In the genomic region with DNA sequence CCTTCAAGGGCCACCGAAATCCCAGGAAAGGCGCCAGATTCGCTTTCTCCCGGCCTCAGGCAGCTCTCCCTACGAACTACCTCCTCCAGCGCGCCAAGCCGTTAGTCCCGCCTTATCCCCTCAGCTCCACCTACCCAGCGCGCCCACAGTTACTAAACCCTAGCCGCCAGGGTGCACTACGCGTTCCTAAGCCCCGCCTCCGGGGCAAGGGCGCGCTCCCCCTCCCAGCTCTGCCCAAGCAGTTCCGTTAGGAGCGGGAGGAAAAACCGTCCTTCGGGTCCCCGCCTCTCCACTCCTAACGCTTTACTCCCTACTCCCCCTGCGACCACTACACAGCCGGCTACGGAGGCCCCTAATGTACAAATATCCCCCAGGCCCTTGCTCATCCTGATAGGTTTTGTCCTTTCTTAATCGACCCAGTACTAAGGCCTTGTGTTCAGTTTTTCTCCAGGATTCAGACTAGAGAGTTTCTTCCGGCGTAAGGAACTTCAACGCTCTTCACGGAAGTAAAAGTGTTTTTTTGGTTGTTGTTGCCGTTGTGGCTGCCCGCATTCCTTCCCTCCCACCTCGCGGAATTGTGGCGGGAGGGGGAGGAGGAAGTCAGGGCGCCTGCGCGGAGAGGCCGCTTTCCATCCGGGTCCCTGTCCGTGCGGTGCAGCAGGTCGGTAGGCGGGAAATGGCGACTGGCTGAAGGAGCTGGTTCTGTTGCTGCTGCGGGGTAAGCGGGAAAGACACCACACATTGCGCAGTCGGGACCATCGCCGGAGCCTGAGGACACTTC, we compare ENCODE assay signal across 8 cellular contexts. TPM values are rescaled to one million over a fixed set of nuclear protein-coding genes. Genes with fewer than 3 reads are reported as not detected.
DNase-seq lines count a peak whose midpoint lies in the region; ATAC-seq, FAIRE-seq and TF ChIP-seq lines count a peak whose summit lies in the region.

Gene CTDSPL2, plus strand, starts transcription at position 655 of the 781 bp plus-strand sequence. CDS start 31,386 bp downstream, outside the sequence.

- H4K5ac ChIP-seq in H1 (ENCODE audit: insufficient read length, low read depth, low read length): peak within 1 kb of the TSS; percentile 97

- H3K23me2 ChIP-seq in H1 (ENCODE audit: low read depth, low read length): peaks cover 11% of the 10 kb centered on the region; the same call in 1 of the 2 replicates

- peak within 1 kb of the TSS; percentile 24 for H3K4ac ChIP-seq in H1 (replicated peaks; ENCODE audit: insufficient read length, low read depth, low read length)
- peak within 1 kb of the TSS; percentile 80 to 92 for H3K4ac ChIP-seq in mesenchymal stem cell (ENCODE audit: low read depth in 1 of 2, low read length in 2 of 2)

- peak; percentile 74 to 93 for TF ChIP-seq POLR2A in H1 (IDR thresholded peaks at IDR 0.05; ENCODE audit: control extremely low read depth in 1 of 2, low read depth in 2 of 2, low read length in 2 of 2)

- no peak within 1 kb of the TSS; the same call in 1 of the 2 replicates for H2BK20ac ChIP-seq in H1 (ENCODE audit: low read length)

- TF ChIP-seq RAD21 in H1 (IDR thresholded peaks at IDR 0.05 in 1 of 2, conservative IDR thresholded peaks at IDR 0.05 in 1 of 2; ENCODE audit: low read depth in 2 of 2, low read length in 2 of 2): 0 out of 4 replicates have a peak, but pooled peaks of 1 of the 2 experiments have one; percentile 6

- POLR2A ChIA-PET in H1 (lab: Charles Lee; ENCODE audit: partially characterized antibody): interaction anchor here (0.6 to 3.1 kb wide), 36 partner anchors 9 to 497 kb away, joined by 3 to 32 read pairs (median 4); partner anchors contain the start of genes EIF3J and GOLM2

- peak within 1 kb of the TSS; percentile 90 for H3K4me3 Mint-ChIP-seq in Calu3 (ENCODE audit: low read depth, unreplicated experiment)

- no peaks in the 10 kb centered on the region for H3K9me3 ChIP-seq in H1 (ENCODE audit: insufficient read depth in 2 of 2, low read depth in 1 of 2, low read length in 1 of 2)
- no peaks in the 10 kb centered on the region for H3K9me3 ChIP-seq in mesenchymal stem cell (ENCODE audit: control insufficient read depth, low read length)

- peak; percentile 13 for FAIRE-seq in H1 (lab: Jason Lieb, UNC)

- ATAC-seq in GM21381 (IDR thresholded peaks at IDR 0.05; ENCODE audit: unreplicated experiment): peak; percentile 88

- peak within 1 kb of the TSS; percentile 96; the same call in 1 of the 2 replicates for H4K8ac ChIP-seq in H1 (ENCODE audit: extremely low read depth, insufficient read depth, low read length)
- peak within 1 kb of the TSS; percentile 76 for H4K8ac ChIP-seq in mesenchymal stem cell (ENCODE audit: low read length)

- intact Hi-C loops in Calu3 (cut with micrococcal nuclease; ENCODE audit: unreplicated experiment): no loop called here

- peaks cover 35 to 48% of the 10 kb centered on the region in 2 experiments for H3K79me2 ChIP-seq in H1 (ENCODE audit: control insufficient read depth in 1 of 2, insufficient read depth in 2 of 2, low read length in 2 of 2)

- H3K36me3 ChIP-seq in H1 (ENCODE audit: control insufficient read depth in 2 of 4, insufficient read depth in 4 of 4, low read length in 3 of 4): no peaks in the 10 kb centered on the region; a peak in 1 of 8 replicates
- H3K36me3 ChIP-seq in mesenchymal stem cell (ENCODE audit: control insufficient read depth in 1 of 2, insufficient read depth in 2 of 2, low read depth in 1 of 2, low read length in 2 of 2): peaks cover 0 to 4% of the 10 kb centered on the region in 2 experiments

- peak; percentile 94 for DNase-seq in Calu3
- peak; percentile 30 to 97 (median 92) for DNase-seq in HUDEP-2 (lab: John Stamatoyannopoulos, UW; ENCODE audit: unreplicated experiment in 76 of 76)
- peak; percentile 96 for DNase-seq in NOMO-1 treated with dmso at 0.1 percent for 144 hours (lab: John Stamatoyannopoulos, UW; ENCODE audit: unreplicated experiment)
- DNase-seq in activated CD8-positive, alpha-beta memory T cell treated with anti-CD3 and anti-CD28 coated beads for 48 hours (ENCODE audit: low read depth in 2 of 3, low spot score in 2 of 3): peak; percentile 75 to 88 (median 84)
- peak; percentile 95 to 98 for DNase-seq in H1 (ENCODE audit: low read depth in 1 of 2, low spot score in 2 of 2)
- peak; percentile 99 for DNase-seq in mesenchymal stem cell
- peak; percentile 88 for DNase-seq in stimulated activated CD8-positive, alpha-beta memory T cell treated with anti-CD3 and anti-CD28 coated beads, Interleukin-12 subunit alpha, Interleukin-12 subunit beta, amount 100 ng/mL, for 4 hours (ENCODE audit: low read depth)

- peak within 1 kb of the TSS; percentile 78 for H4K91ac ChIP-seq in H1 (replicated peaks; ENCODE audit: insufficient read length, low read length)
- peak within 1 kb of the TSS; percentile 44 for H4K91ac ChIP-seq in mesenchymal stem cell (ENCODE audit: low read length)

- peak within 1 kb of the TSS; percentile 98 to 100 (median 99) for H3K4me3 ChIP-seq in H1 (ENCODE audit: extremely low read depth in 1 of 4, insufficient read depth in 2 of 4, low read depth in 3 of 4, low read length in 4 of 4)
- H3K4me3 ChIP-seq in mesenchymal stem cell (ENCODE audit: insufficient read depth in 1 of 2, low read depth in 1 of 2, low read length in 2 of 2): peak within 1 kb of the TSS; percentile 69 to 98

- H2BK120ac ChIP-seq in H1 (replicated peaks; ENCODE audit: low read depth, low read length): peak within 1 kb of the TSS; percentile 59
- peak within 1 kb of the TSS; percentile 73 for H2BK120ac ChIP-seq in mesenchymal stem cell (ENCODE audit: low read depth, low read length)

- H2AK5ac ChIP-seq in H1 (ENCODE audit: low read depth, low read length) (no peak within 1 kb of the TSS; the same call in 1 of the 2 replicates), mesenchymal stem cell (ENCODE audit: low read length, severe bottlenecking) (peak within 1 kb of the TSS; percentile 21)

- peak within 1 kb of the TSS; percentile 99 to 100 (median 100) for H3K9ac ChIP-seq in H1 (replicated peaks in 1 of 4; ENCODE audit: extremely low read depth in 1 of 4, low read depth in 3 of 4, low read length in 3 of 4)
- peak within 1 kb of the TSS; percentile 99 for H3K9ac ChIP-seq in mesenchymal stem cell (ENCODE audit: low read length)

- peak within 1 kb of the TSS; percentile 88 for H3K56ac ChIP-seq in H1 (replicated peaks; ENCODE audit: insufficient read length, low read depth, low read length)

- H3K27me3 Mint-ChIP-seq in Calu3 (ENCODE audit: unreplicated experiment): no peaks in the 10 kb centered on the region

- peaks cover 21% of the 10 kb centered on the region for H3K36me3 Mint-ChIP-seq in Calu3 (ENCODE audit: insufficient read depth, unreplicated experiment)

- H3K4me1 ChIP-seq in H1 (replicated peaks in 1 of 4; ENCODE audit: control insufficient read depth in 3 of 4, insufficient read depth in 4 of 4, low read length in 3 of 4) (peaks cover 0 to 3% (median 0%) of the 10 kb centered on the region in 4 experiments; a peak in 1 of 7 replicates), mesenchymal stem cell (ENCODE audit: control insufficient read depth, insufficient read depth, low read depth, low read length) (peaks cover 4% of the 10 kb centered on the region)

- H3K9me3 Mint-ChIP-seq in Calu3 (ENCODE audit: low read depth, unreplicated experiment): no peaks in the 10 kb centered on the region

- no TSS peak for BruUV-seq in Calu3 (replicated peaks; lab: Mats Ljungman, UMichigan)

- H3K18ac ChIP-seq in H1 (ENCODE audit: extremely low read depth, low read length): peak within 1 kb of the TSS; percentile 94
- H3K18ac ChIP-seq in mesenchymal stem cell (ENCODE audit: low read depth in 1 of 2, low read length in 2 of 2): peak within 1 kb of the TSS; percentile 93 to 98

- peak within 1 kb of the TSS; percentile 69 for H2AFZ ChIP-seq in H1 (ENCODE audit: low read length)
- peak within 1 kb of the TSS; percentile 89 for H2AFZ ChIP-seq in mesenchymal stem cell (ENCODE audit: low read depth, low read length)

- H3K27me3 ChIP-seq in H1 (replicated peaks in 1 of 4; ENCODE audit: control insufficient read depth in 3 of 4, extremely low read depth in 1 of 4, insufficient read depth in 3 of 4, low read length in 3 of 4) (no peaks in the 10 kb centered on the region), mesenchymal stem cell (ENCODE audit: control insufficient read depth in 1 of 2, insufficient read depth in 1 of 2, low read length in 2 of 2) (no peaks in the 10 kb centered on the region)

- no peak within 1 kb of the TSS for H3K23ac ChIP-seq in H1 (ENCODE audit: insufficient read length)
- H3K23ac ChIP-seq in mesenchymal stem cell (ENCODE audit: low read length in 2 of 2): peak within 1 kb of the TSS in 1 of 2 experiments; percentile 80

- TF ChIP-seq CTCF in Calu3 (IDR thresholded peaks at IDR 0.05; ENCODE audit: unreplicated experiment) (no peak), H1 (IDR thresholded peaks at IDR 0.05; ENCODE audit: control extremely low read depth in 1 of 3, insufficient read depth in 1 of 3, low read depth in 1 of 3, low read length in 3 of 3) (peak in 2 of 3 experiments; percentile 0 to 47; a peak in 2 of 4 replicates)

- peaks cover 7% of the 10 kb centered on the region for H3K4me1 Mint-ChIP-seq in Calu3 (ENCODE audit: low read depth, unreplicated experiment)

- H3K14ac ChIP-seq in H1 (ENCODE audit: insufficient read length) (no peak within 1 kb of the TSS), mesenchymal stem cell (ENCODE audit: low read length in 2 of 2) (no peak within 1 kb of the TSS)

- H3K4me2 ChIP-seq in H1 (ENCODE audit: insufficient read depth in 1 of 2, low read depth in 2 of 2, low read length in 2 of 2) (peak within 1 kb of the TSS; percentile 60 to 88), mesenchymal stem cell (ENCODE audit: low read length, poor library complexity, severe bottlenecking) (peak within 1 kb of the TSS; percentile 89)

- TF ChIP-seq EP300 in H1 (IDR thresholded peaks at IDR 0.05; ENCODE audit: borderline replicate concordance in 1 of 2, low read depth in 2 of 2, low read length in 2 of 2): no peak; a peak in 1 of 3 replicates

- H3K27ac ChIP-seq in H1 (ENCODE audit: low read depth, low read length): peak within 1 kb of the TSS; percentile 98
- peak within 1 kb of the TSS; percentile 100 for H3K27ac ChIP-seq in mesenchymal stem cell (ENCODE audit: low read length, poor library complexity, severe bottlenecking)

- peaks cover 6 to 8% of the 10 kb centered on the region in 2 experiments for H4K20me1 ChIP-seq in H1 (replicated peaks in 1 of 2; ENCODE audit: control insufficient read depth in 1 of 2, insufficient read depth in 2 of 2, low read length in 2 of 2)

- no peaks in the 10 kb centered on the region for H3K79me1 ChIP-seq in H1 (ENCODE audit: low read depth, low read length)
- H3K79me1 ChIP-seq in mesenchymal stem cell (replicated peaks; ENCODE audit: low read length, poor library complexity, severe bottlenecking): no peaks in the 10 kb centered on the region

- CTCF ChIA-PET in Calu3 (lab: Charles Lee) (interaction anchor here (0.5 to 1.1 kb wide), 7 partner anchors 17 to 489 kb away, joined by 3 to 5 read pairs (median 3); no protein-coding TSS in a partner anchor), H1 (lab: Charles Lee; ENCODE audit: partially characterized antibody) (interaction anchor here (0.6 to 2.4 kb wide), 14 partner anchors 8 to 218 kb away, joined by 3 to 9 read pairs (median 4); no protein-coding TSS in a partner anchor)

- H3K27ac Mint-ChIP-seq in Calu3 (ENCODE audit: unreplicated experiment): peak within 1 kb of the TSS; percentile 95

- whole genome bisulfite sequencing in H1 (ENCODE audit: extremely low coverage in 1 of 2, insufficient coverage in 1 of 2, insufficient read length in 1 of 2, insufficient replicate concordance in 2 of 2, low coverage in 1 of 2, low lambda C conversion rate in 2 of 2, missing lambda C conversion rate in 1 of 2), 2 experiments: 2% methylated on average over 53 of the region's 53 CpGs; no CpG with 5 or more reads in 1 of the 2 experiments
- under 1% methylated on average over 42 of the region's 53 CpGs for WGBS in mesenchymal stem cell

- H2BK5ac ChIP-seq in H1 (ENCODE audit: low read depth, low read length) (peak within 1 kb of the TSS; percentile 99), mesenchymal stem cell (ENCODE audit: low read depth, low read length, poor library complexity, severe bottlenecking) (peak within 1 kb of the TSS; percentile 99)

- H2BK15ac ChIP-seq in H1 (ENCODE audit: low read length): peak within 1 kb of the TSS; percentile 67; the same call in 1 of the 2 replicates
- H2BK15ac ChIP-seq in mesenchymal stem cell (ENCODE audit: low read depth, poor library complexity, severe bottlenecking): peak within 1 kb of the TSS; percentile 6

- H2BK12ac ChIP-seq in H1 (ENCODE audit: low read depth, low read length): peak within 1 kb of the TSS; percentile 95; the same call in 1 of the 2 replicates
- peak within 1 kb of the TSS in 1 of 2 experiments; percentile 57 for H2BK12ac ChIP-seq in mesenchymal stem cell (ENCODE audit: low read length in 2 of 2)

RNA-seq across cellular contexts. Expression of gene CTDSPL2, which starts in this region (rescaled TPM):
- 27.7 and 38.0 TPM in 2 replicates for total RNA-seq in Calu3 (2022)
- total RNA-seq in H1 (2021; fragmentation: NEBNext Ultra II Directional; extraction: Animal tissue kit (Norgen Biotek cat#: 25700)): 64.5 and 64.7 TPM in 2 replicates
- polyA plus RNA-seq in H1 (2011; rRNA removed): 12.1 and 25.2 TPM in 2 replicates
- 32.2 TPM for polyA plus RNA-seq in H1 (2011; cell fraction: cytosol; rRNA removed)
- 38.0 TPM for polyA plus RNA-seq in H1 (2011; cell fraction: nucleus; rRNA removed)
- 42.1 to 71.5 TPM (median 46.3 TPM) in 4 replicates for polyA plus RNA-seq in H1 (2012, experiment 1 of 2)
- 1.7 TPM for polyA plus RNA-seq in H1 (2012, experiment 2 of 2)
- 46.4 TPM for polyA plus RNA-seq in H1 (2013, experiment 1 of 2)
- polyA plus RNA-seq in H1 (2013, experiment 2 of 2): 44.2 TPM
- polyA minus RNA-seq in H1 (2011; rRNA and poly(A)+ RNA removed): 134 and 160 TPM in 2 replicates
- 56.2 TPM for polyA minus RNA-seq in H1 (2011; cell fraction: cytosol; rRNA and poly(A)+ RNA removed)
- polyA minus RNA-seq in H1 (2011; cell fraction: nucleus; rRNA and poly(A)+ RNA removed): 225 TPM
- polyA plus RNA-seq in mesenchymal stem cell (2013, experiment 1 of 2): 25.2 TPM
- polyA plus RNA-seq in mesenchymal stem cell (2013, experiment 2 of 2): 24.7 TPM

Comparison
In these comparisons a context has a peak if more than half of its experiments do, and no peak if none do; other contexts are left out.
1. Peak in every context shown above with its lines: DNase-seq, ATAC-seq, H3K4me3 ChIP-seq and H3K27ac ChIP-seq.